Comparison of ENCODE assay signal across 14 cellular contexts in the genomic region with DNA sequence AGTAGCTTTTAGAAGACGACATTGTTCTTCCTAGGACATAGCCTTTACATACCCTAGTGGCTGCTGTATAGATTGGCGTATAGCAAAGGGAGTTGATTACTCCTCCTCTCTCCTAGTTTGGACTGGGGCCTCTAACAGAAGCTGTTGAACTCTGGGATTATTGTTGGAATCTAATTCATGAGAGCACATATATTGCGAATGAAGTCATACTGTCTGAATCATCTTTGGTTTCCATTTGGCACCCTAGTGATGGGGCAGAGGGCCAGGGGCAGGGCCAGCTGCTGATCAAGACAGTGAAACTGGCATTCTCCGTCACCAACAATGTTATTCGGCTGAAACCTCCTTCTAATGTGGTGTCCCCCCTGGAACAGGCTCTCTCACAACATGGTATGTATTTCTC. TPM values are rescaled to one million over a fixed set of nuclear protein-coding genes. Genes with fewer than 3 reads are reported as not detected.
DNase-seq lines count a peak whose midpoint lies in the region; ATAC-seq and TF ChIP-seq lines count a peak whose summit lies in the region.
"Had no signal": no experiment of that assay in that cellular context is flagged by ENCODE, and none has a peak within 500 bp of the region (broad histone marks: within the 10 kb centered on the region; RNA-seq: fewer than 3 reads in every experiment).

No MANE protein-coding gene starts in this region.

- ATAC-seq in thoracic aorta (ENCODE audit: insufficient number of reproducible peaks, low FRiP score, low read depth), result peak; percentile 85
- ATAC-seq in GM21367 (IDR thresholded peaks at IDR 0.05; ENCODE audit: unreplicated experiment), result no peak
- ATAC-seq in HG02798 (IDR thresholded peaks at IDR 0.05; ENCODE audit: poor library complexity, unreplicated experiment), result no peak

- TF ChIP-seq CTCF in astrocyte of the spinal cord (IDR thresholded peaks at IDR 0.05; ENCODE audit: low read depth, low read length) (no peak), kidney epithelial cell (IDR thresholded peaks at IDR 0.05; ENCODE audit: insufficient read depth, low read length, poor library complexity, severe bottlenecking) (no peak), thoracic aorta (IDR thresholded peaks at IDR 0.05) (no peak)

- H3K27me3 ChIP-seq in kidney epithelial cell (ENCODE audit: control insufficient read depth, insufficient read depth, low read length) (no peaks in the 10 kb centered on the region), thoracic aorta (replicated peaks; ENCODE audit: insufficient read depth) (no peaks in the 10 kb centered on the region)

- peaks cover 2 to 21% of the 10 kb centered on the region in 2 donors for H3K4me1 ChIP-seq in thoracic aorta (ENCODE audit: control insufficient read depth in 1 of 2, low read depth in 2 of 2)

- H3K27ac ChIP-seq in thoracic aorta, result peak overlapping the region; percentile 68 to 80

- H3K9me3 ChIP-seq in thoracic aorta, result no peaks in the 10 kb centered on the region

- peaks cover 8% of the 10 kb centered on the region for H3K36me3 ChIP-seq in kidney epithelial cell (ENCODE audit: control insufficient read depth, insufficient read depth, low read length)
- H3K36me3 ChIP-seq in thoracic aorta, result peaks cover 46% of the 10 kb centered on the region

- DNase-seq in HS-5 (ENCODE audit: low read depth) (peak; percentile 64), astrocyte of the spinal cord (ENCODE audit: low read depth, low spot score) (peak; percentile 89), kidney epithelial cell (ENCODE audit: low read depth) (peak; percentile 4), thoracic aorta (ENCODE audit: low spot score) (peak; percentile 30)
- no peak for DNase-seq in effector CD8-positive, alpha-beta T cell (lab: John Stamatoyannopoulos, UW)
- DNase-seq: activated CD4-positive, alpha-beta T cell treated with anti-CD3 and anti-CD28 coated beads for 48 hours; activated naive CD4-positive, alpha-beta T cell treated with Interleukin-2 at 50 U/mL for 16 hours; GF-D8; mesendoderm; NCI-H2171; SIG-M5; stimulated activated naive CD4-positive, alpha-beta T cell had no signal

- in situ Hi-C loops in astrocyte of the spinal cord (cut with HindIII; ENCODE audit: low sequenced_read_pairs), result no loop called here

- H3K4me3 ChIP-seq in astrocyte of the spinal cord (ENCODE audit: low read depth, low read length), result no peak overlapping the region
- H3K4me3 ChIP-seq in kidney epithelial cell (ENCODE audit: low read depth, low read length), result no peak overlapping the region
- peak overlapping the region; percentile 51 for H3K4me3 ChIP-seq in thoracic aorta

RNA-seq across cellular contexts. Expression of a gene that starts 40.3 kb away (rescaled TPM):
- total RNA-seq in kidney epithelial cell (35.5 and 39.9 TPM in 2 replicates), thoracic aorta (100 to 1,000 TPM in 1 of 2 donors, 10 to 100 TPM in 1; 75.7 to 106 TPM)

RNA-seq across cellular contexts. Expression of a gene that starts 40.3 kb away (rescaled TPM):
- 101 and 112 TPM in 2 replicates for total RNA-seq in kidney epithelial cell
- total RNA-seq in thoracic aorta, result 100 to 1,000 TPM; 101 to 184 TPM

RNA-seq across cellular contexts. Expression of a gene that starts 40.4 kb away (rescaled TPM):
- 29.6 and 30.8 TPM in 2 replicates for total RNA-seq in kidney epithelial cell
- total RNA-seq in thoracic aorta, result 10 to 100 TPM; 10.6 to 17.6 TPM

RNA-seq across cellular contexts. Expression of a gene that starts 48.6 kb away (rescaled TPM):
- total RNA-seq in kidney epithelial cell (21.6 and 22.7 TPM in 2 replicates), thoracic aorta (10 to 100 TPM; 30.3 to 31.3 TPM)
